Comparison of ENCODE assay signal across 1 cellular context in the genomic region with DNA sequence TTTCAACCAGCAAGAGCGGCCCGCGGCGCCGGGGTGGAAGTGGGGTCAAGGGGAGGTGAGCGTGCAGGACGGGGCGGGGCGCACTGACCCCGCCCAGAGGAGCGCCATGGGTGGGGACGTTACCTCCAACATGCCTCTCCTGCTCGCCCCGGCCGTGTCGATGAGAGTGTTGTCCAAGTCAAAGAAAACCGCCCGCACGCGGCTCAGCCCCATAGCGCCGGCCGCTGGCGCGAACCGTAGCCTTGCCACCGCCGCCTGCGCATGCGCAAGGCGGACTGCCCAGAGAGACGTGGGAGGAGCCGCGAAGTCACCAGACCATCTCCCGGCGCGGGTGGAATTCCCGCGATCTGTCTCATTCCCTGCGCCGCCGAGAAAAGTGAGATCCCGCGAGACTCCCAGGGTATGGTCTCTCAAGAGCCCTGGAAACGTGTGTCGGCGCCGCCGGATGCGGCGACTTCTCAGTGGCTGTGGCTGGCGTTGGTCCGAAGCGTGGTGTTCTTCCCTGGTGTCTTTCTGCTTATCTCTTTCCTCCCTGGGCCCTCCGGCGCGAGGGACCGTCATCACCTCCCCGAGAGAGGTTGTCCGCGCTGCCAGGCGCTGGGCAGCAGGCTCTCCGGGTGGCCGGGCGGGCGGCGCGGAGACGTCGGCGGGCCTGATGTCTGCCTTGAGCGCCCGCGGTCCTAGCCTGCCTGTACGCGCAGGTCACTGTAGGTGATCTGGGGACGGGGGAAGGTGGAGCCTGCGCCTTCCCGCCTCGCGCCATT.
TF ChIP-seq lines count a peak whose summit lies in the region.

A gene with protein sequence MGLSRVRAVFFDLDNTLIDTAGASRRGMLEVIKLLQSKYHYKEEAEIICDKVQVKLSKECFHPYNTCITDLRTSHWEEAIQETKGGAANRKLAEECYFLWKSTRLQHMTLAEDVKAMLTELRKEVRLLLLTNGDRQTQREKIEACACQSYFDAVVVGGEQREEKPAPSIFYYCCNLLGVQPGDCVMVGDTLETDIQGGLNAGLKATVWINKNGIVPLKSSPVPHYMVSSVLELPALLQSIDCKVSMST (minus strand): TSS at position 279 of the 764 bp plus-strand sequence. CDS start 66 bp downstream, at position 213.

TF ChIP-seq in K562, 482 proteins besides CTCF, POLR2A, EP300 and RAD21 (continued from another document):
- TF ChIP-seq, protein P1, sequence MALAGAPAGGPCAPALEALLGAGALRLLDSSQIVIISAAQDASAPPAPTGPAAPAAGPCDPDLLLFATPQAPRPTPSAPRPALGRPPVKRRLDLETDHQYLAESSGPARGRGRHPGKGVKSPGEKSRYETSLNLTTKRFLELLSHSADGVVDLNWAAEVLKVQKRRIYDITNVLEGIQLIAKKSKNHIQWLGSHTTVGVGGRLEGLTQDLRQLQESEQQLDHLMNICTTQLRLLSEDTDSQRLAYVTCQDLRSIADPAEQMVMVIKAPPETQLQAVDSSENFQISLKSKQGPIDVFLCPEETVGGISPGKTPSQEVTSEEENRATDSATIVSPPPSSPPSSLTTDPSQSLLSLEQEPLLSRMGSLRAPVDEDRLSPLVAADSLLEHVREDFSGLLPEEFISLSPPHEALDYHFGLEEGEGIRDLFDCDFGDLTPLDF (CRISPR knock-in tag; IDR thresholded peaks at IDR 0.05), result peak; percentile 57
- 0 out of 2 replicates have a peak, but pooled peaks have one; percentile 1 for TF ChIP-seq ZNF431 (CRISPR knock-in tag; IDR thresholded peaks at IDR 0.05)
- 0 out of 4 replicates have a peak, but pooled peaks of 1 of the 2 experiments have one; percentile 11 for TF ChIP-seq HDAC1 (IDR thresholded peaks at IDR 0.05)
- TF ChIP-seq CREB1 (IDR thresholded peaks at IDR 0.05), result peak; percentile 80
- TF ChIP-seq CREB1 (CRISPR knock-in tag; IDR thresholded peaks at IDR 0.05), result peak; percentile 83; the same call in 1 of the 2 replicates
- TF ChIP-seq ZNF778 (CRISPR knock-in tag; IDR thresholded peaks at IDR 0.05), result no peak
- TF ChIP-seq NRF1 (conservative IDR thresholded peaks at IDR 0.05 in 1 of 2, IDR thresholded peaks at IDR 0.05 in 1 of 2), result peak; percentile 99
- TF ChIP-seq ZSCAN29 (IDR thresholded peaks at IDR 0.05), result no peak
- TF ChIP-seq TSC22D4 (tag; IDR thresholded peaks at IDR 0.05), result no peak
- peak; percentile 57; the same call in 1 of the 2 replicates for TF ChIP-seq TAF7 (tag; IDR thresholded peaks at IDR 0.05)
- peak; percentile 45; the same call in 1 of the 2 replicates for TF ChIP-seq CTBP1 (IDR thresholded peaks at IDR 0.05; ENCODE audit: borderline replicate concordance)
- TF ChIP-seq CC2D1A (IDR thresholded peaks at IDR 0.05), result no peak
- TF ChIP-seq KDM5B (IDR thresholded peaks at IDR 0.05; ENCODE audit: insufficient replicate concordance, low read depth, low read length), result peak; percentile 94
- 0 out of 2 replicates have a peak, but pooled peaks have one; percentile 54 for TF ChIP-seq SMAD4 (CRISPR knock-in tag; conservative IDR thresholded peaks at IDR 0.05)
- TF ChIP-seq TEAD4 (IDR thresholded peaks at IDR 0.05; ENCODE audit: low read length), result 0 out of 2 replicates have a peak, but pooled peaks have one; percentile 36
- no peak for TF ChIP-seq TEAD4 (CRISPR knock-in tag; IDR thresholded peaks at IDR 0.05; ENCODE audit: borderline replicate concordance)
- peak; percentile 94 for TF ChIP-seq POLR2G (IDR thresholded peaks at IDR 0.05; ENCODE audit: low read depth, low read length)
- TF ChIP-seq, protein P2, sequence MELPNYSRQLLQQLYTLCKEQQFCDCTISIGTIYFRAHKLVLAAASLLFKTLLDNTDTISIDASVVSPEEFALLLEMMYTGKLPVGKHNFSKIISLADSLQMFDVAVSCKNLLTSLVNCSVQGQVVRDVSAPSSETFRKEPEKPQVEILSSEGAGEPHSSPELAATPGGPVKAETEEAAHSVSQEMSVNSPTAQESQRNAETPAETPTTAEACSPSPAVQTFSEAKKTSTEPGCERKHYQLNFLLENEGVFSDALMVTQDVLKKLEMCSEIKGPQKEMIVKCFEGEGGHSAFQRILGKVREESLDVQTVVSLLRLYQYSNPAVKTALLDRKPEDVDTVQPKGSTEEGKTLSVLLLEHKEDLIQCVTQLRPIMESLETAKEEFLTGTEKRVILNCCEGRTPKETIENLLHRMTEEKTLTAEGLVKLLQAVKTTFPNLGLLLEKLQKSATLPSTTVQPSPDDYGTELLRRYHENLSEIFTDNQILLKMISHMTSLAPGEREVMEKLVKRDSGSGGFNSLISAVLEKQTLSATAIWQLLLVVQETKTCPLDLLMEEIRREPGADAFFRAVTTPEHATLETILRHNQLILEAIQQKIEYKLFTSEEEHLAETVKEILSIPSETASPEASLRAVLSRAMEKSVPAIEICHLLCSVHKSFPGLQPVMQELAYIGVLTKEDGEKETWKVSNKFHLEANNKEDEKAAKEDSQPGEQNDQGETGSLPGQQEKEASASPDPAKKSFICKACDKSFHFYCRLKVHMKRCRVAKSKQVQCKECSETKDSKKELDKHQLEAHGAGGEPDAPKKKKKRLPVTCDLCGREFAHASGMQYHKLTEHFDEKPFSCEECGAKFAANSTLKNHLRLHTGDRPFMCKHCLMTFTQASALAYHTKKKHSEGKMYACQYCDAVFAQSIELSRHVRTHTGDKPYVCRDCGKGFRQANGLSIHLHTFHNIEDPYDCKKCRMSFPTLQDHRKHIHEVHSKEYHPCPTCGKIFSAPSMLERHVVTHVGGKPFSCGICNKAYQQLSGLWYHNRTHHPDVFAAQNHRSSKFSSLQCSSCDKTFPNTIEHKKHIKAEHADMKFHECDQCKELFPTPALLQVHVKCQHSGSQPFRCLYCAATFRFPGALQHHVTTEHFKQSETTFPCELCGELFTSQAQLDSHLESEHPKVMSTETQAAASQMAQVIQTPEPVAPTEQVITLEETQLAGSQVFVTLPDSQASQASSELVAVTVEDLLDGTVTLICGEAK (IDR thresholded peaks at IDR 0.05), result no peak
- TF ChIP-seq, protein P2 (CRISPR knock-in tag; IDR thresholded peaks at IDR 0.05), result no peak
- TF ChIP-seq LCOR (CRISPR knock-in tag; IDR thresholded peaks at IDR 0.05), result no peak; the same call in 1 of the 2 replicates
- no peak for TF ChIP-seq NR2C2 (CRISPR knock-in tag; IDR thresholded peaks at IDR 0.05)
- TF ChIP-seq NR2C2 (tag; IDR thresholded peaks at IDR 0.05), result peak; percentile 84
- TF ChIP-seq POLR2B (IDR thresholded peaks at IDR 0.05; ENCODE audit: low read depth, partially characterized antibody), result peak; percentile 84
- peak; percentile 77 for TF ChIP-seq POLR2H (tag; IDR thresholded peaks at IDR 0.05; ENCODE audit: low read depth)
- no peak for TF ChIP-seq ZNF707 (CRISPR knock-in tag; conservative IDR thresholded peaks at IDR 0.05)
- peak; percentile 89 for TF ChIP-seq SUPT5H (IDR thresholded peaks at IDR 0.05)
- peak; percentile 84 for TF ChIP-seq SREBF1 (IDR thresholded peaks at IDR 0.05; ENCODE audit: borderline replicate concordance, low read depth, low read length)
- TF ChIP-seq SIN3A (IDR thresholded peaks at IDR 0.05; ENCODE audit: borderline replicate concordance in 2 of 2, control insufficient read depth in 1 of 2, low read depth in 2 of 2, low read length in 2 of 2), result peak in 1 of 2 experiments; percentile 54; a peak in 1 of 4 replicates
